In genomic region chr2:202327887-202328286, GRCh38 we compare ENCODE assay signal across 1 cellular context.
TF ChIP-seq lines count a peak whose summit lies in the region.

No MANE protein-coding gene starts in this region.

TF ChIP-seq in H1, 55 proteins besides CTCF, POLR2A, EP300 and RAD21:
- TF ChIP-seq, protein P1, sequence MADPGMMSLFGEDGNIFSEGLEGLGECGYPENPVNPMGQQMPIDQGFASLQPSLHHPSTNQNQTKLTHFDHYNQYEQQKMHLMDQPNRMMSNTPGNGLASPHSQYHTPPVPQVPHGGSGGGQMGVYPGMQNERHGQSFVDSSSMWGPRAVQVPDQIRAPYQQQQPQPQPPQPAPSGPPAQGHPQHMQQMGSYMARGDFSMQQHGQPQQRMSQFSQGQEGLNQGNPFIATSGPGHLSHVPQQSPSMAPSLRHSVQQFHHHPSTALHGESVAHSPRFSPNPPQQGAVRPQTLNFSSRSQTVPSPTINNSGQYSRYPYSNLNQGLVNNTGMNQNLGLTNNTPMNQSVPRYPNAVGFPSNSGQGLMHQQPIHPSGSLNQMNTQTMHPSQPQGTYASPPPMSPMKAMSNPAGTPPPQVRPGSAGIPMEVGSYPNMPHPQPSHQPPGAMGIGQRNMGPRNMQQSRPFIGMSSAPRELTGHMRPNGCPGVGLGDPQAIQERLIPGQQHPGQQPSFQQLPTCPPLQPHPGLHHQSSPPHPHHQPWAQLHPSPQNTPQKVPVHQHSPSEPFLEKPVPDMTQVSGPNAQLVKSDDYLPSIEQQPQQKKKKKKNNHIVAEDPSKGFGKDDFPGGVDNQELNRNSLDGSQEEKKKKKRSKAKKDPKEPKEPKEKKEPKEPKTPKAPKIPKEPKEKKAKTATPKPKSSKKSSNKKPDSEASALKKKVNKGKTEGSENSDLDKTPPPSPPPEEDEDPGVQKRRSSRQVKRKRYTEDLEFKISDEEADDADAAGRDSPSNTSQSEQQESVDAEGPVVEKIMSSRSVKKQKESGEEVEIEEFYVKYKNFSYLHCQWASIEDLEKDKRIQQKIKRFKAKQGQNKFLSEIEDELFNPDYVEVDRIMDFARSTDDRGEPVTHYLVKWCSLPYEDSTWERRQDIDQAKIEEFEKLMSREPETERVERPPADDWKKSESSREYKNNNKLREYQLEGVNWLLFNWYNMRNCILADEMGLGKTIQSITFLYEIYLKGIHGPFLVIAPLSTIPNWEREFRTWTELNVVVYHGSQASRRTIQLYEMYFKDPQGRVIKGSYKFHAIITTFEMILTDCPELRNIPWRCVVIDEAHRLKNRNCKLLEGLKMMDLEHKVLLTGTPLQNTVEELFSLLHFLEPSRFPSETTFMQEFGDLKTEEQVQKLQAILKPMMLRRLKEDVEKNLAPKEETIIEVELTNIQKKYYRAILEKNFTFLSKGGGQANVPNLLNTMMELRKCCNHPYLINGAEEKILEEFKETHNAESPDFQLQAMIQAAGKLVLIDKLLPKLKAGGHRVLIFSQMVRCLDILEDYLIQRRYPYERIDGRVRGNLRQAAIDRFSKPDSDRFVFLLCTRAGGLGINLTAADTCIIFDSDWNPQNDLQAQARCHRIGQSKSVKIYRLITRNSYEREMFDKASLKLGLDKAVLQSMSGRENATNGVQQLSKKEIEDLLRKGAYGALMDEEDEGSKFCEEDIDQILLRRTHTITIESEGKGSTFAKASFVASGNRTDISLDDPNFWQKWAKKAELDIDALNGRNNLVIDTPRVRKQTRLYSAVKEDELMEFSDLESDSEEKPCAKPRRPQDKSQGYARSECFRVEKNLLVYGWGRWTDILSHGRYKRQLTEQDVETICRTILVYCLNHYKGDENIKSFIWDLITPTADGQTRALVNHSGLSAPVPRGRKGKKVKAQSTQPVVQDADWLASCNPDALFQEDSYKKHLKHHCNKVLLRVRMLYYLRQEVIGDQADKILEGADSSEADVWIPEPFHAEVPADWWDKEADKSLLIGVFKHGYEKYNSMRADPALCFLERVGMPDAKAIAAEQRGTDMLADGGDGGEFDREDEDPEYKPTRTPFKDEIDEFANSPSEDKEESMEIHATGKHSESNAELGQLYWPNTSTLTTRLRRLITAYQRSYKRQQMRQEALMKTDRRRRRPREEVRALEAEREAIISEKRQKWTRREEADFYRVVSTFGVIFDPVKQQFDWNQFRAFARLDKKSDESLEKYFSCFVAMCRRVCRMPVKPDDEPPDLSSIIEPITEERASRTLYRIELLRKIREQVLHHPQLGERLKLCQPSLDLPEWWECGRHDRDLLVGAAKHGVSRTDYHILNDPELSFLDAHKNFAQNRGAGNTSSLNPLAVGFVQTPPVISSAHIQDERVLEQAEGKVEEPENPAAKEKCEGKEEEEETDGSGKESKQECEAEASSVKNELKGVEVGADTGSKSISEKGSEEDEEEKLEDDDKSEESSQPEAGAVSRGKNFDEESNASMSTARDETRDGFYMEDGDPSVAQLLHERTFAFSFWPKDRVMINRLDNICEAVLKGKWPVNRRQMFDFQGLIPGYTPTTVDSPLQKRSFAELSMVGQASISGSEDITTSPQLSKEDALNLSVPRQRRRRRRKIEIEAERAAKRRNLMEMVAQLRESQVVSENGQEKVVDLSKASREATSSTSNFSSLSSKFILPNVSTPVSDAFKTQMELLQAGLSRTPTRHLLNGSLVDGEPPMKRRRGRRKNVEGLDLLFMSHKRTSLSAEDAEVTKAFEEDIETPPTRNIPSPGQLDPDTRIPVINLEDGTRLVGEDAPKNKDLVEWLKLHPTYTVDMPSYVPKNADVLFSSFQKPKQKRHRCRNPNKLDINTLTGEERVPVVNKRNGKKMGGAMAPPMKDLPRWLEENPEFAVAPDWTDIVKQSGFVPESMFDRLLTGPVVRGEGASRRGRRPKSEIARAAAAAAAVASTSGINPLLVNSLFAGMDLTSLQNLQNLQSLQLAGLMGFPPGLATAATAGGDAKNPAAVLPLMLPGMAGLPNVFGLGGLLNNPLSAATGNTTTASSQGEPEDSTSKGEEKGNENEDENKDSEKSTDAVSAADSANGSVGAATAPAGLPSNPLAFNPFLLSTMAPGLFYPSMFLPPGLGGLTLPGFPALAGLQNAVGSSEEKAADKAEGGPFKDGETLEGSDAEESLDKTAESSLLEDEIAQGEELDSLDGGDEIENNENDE (IDR thresholded peaks at IDR 0.05; ENCODE audit: insufficient replicate concordance, low read length): no peak
- TF ChIP-seq KDM4A (IDR thresholded peaks at IDR 0.05; ENCODE audit: low read depth, low read length, severe bottlenecking): no peak
- no peak for TF ChIP-seq CHD2 (IDR thresholded peaks at IDR 0.05; ENCODE audit: low read length)
- no peak for TF ChIP-seq NRF1 (IDR thresholded peaks at IDR 0.05; ENCODE audit: low read depth, low read length)
- TF ChIP-seq ATF2 (IDR thresholded peaks at IDR 0.05; ENCODE audit: low read length): no peak
- no peak for TF ChIP-seq HDAC2 (IDR thresholded peaks at IDR 0.05; ENCODE audit: borderline replicate concordance in 1 of 2, low read depth in 2 of 2, low read length in 2 of 2)
- TF ChIP-seq, protein P2, sequence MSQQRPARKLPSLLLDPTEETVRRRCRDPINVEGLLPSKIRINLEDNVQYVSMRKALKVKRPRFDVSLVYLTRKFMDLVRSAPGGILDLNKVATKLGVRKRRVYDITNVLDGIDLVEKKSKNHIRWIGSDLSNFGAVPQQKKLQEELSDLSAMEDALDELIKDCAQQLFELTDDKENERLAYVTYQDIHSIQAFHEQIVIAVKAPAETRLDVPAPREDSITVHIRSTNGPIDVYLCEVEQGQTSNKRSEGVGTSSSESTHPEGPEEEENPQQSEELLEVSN (IDR thresholded peaks at IDR 0.05): no peak
- no peak for TF ChIP-seq POLR2AphosphoS5 (IDR thresholded peaks at IDR 0.05; ENCODE audit: low read depth, low read length)
- no peak for TF ChIP-seq CREB1 (IDR thresholded peaks at IDR 0.05)
- TF ChIP-seq HDAC6 (IDR thresholded peaks at IDR 0.05; ENCODE audit: low read depth, low read length): no peak
- TF ChIP-seq CHD1 (IDR thresholded peaks at IDR 0.05; ENCODE audit: low read depth, low read length): no peak
- TF ChIP-seq RNF2 (IDR thresholded peaks at IDR 0.05; ENCODE audit: borderline replicate concordance, low read depth, low read length, missing control alignments, poor library complexity, severe bottlenecking): no peak
- TF ChIP-seq BCL11A (IDR thresholded peaks at IDR 0.05; ENCODE audit: low read depth in 2 of 2, low read length in 2 of 2): no peak
